35 cellular contexts compared by ENCODE assay signal in genomic region chr4:69708211-69708610, GRCh38. TPM values are rescaled to one million over a fixed set of nuclear protein-coding genes. Genes with fewer than 3 reads are reported as not detected.
A peak's percentile ranks its signal among the peaks of the same experiment; 100 is the strongest.
DNase-seq lines count a peak whose midpoint lies in the region; ATAC-seq and TF ChIP-seq lines count a peak whose summit lies in the region.
"Had no signal": no experiment of that assay in that cellular context is flagged by ENCODE, and none has a peak within 500 bp of the region (broad histone marks: within the 10 kb centered on the region; RNA-seq: fewer than 3 reads in every experiment).

No MANE protein-coding gene starts in this region.

- H3K27ac ChIP-seq in brain microvascular endothelial cell (peak overlapping the region; percentile 30), fibroblast of lung (ENCODE audit: insufficient read depth, low read length) (no peak overlapping the region), gastrocnemius medialis (no peak overlapping the region)
- H3K27ac ChIP-seq: A549, HL-60, left lung, right atrium auricular region, uterus had no signal

- peak overlapping the region; percentile 30 for H3K27ac Mint-ChIP-seq in Calu3 (ENCODE audit: unreplicated experiment)
- no peak overlapping the region for H3K27ac Mint-ChIP-seq in progenitor cell of endocrine pancreas
- H3K27ac Mint-ChIP-seq: activated CD8-positive, alpha-beta memory T cell treated with anti-CD3 and anti-CD28 coated beads, Interleukin-2, amount 10 ng/mL, durations not matched to agents 7 days and 5 days; activated naive CD8-positive, alpha-beta T cell treated with anti-CD3 and anti-CD28 coated beads, Interleukin-2, amount 10 ng/mL, durations not matched to agents 7 days and 5 days; T-helper 1 cell treated with Interleukin-12 subunit alpha and Interleukin-12 subunit beta and Interleukin-4 antibody, amounts not matched to agents 30 μg/mL and 1 μg/mL, for 36 hours had no signal

- H4K20me1 ChIP-seq in fibroblast of lung (ENCODE audit: control insufficient read depth, extremely low read depth, insufficient read depth, low read length): no peaks in the 10 kb centered on the region

- no peak overlapping the region for H3K9ac ChIP-seq in fibroblast of lung (ENCODE audit: insufficient read depth, low read length)

- H3K4me1 Mint-ChIP-seq in Calu3 (ENCODE audit: low read depth, unreplicated experiment) (peaks cover 10% of the 10 kb centered on the region), progenitor cell of endocrine pancreas (ENCODE audit: low read depth) (peaks cover 2% of the 10 kb centered on the region)
- H3K4me1 Mint-ChIP-seq: activated CD8-positive, alpha-beta memory T cell treated with anti-CD3 and anti-CD28 coated beads, Interleukin-2, amount 10 ng/mL, durations not matched to agents 7 days and 5 days; stimulated activated naive CD8-positive, alpha-beta T cell treated with anti-CD3 and anti-CD28 coated beads, Interleukin-15, amount 100 ng/mL, for 72 hours had no signal

- no peaks in the 10 kb centered on the region for H3K79me2 ChIP-seq in fibroblast of lung (ENCODE audit: control insufficient read depth, insufficient read depth, low read length)

- no peak overlapping the region for H3K4me3 Mint-ChIP-seq in Calu3 (ENCODE audit: low read depth, unreplicated experiment)
- H3K4me3 Mint-ChIP-seq in progenitor cell of endocrine pancreas (ENCODE audit: low read depth): no peak overlapping the region
- H3K4me3 Mint-ChIP-seq: activated CD8-positive, alpha-beta memory T cell treated with anti-CD3 and anti-CD28 coated beads, Interleukin-2, amount 10 ng/mL, durations not matched to agents 7 days and 5 days; activated naive CD8-positive, alpha-beta T cell treated with anti-CD3 and anti-CD28 coated beads, Interleukin-2, amount 10 ng/mL, durations not matched to agents 7 days and 5 days; activated T-cell treated with anti-CD3 and anti-CD28 coated beads, Interleukin-2, amount 50 U/mL, for 4 hours; stimulated activated naive CD8-positive, alpha-beta T cell treated with anti-CD3 and anti-CD28 coated beads, Interleukin-15, amount 100 ng/mL, for 72 hours; T-helper 1 cell treated with Interleukin-12 subunit alpha and Interleukin-12 subunit beta and Interleukin-4 antibody, amounts not matched to agents 30 μg/mL and 1 μg/mL, for 36 hours had no signal

- no TSS peak for BruUV-seq in Calu3 (replicated peaks; lab: Mats Ljungman, UMichigan)

- in situ Hi-C loops in brain microvascular endothelial cell (cut with HindIII; ENCODE audit: low pct_ligation_motif_present, low sequenced_read_pairs): no loop called here
- in situ Hi-C loops in gastrocnemius medialis (cut with MboI; ENCODE audit: low sequenced_read_pairs in 4 of 4): no loop called here

- H3K4me2 ChIP-seq in fibroblast of lung (ENCODE audit: extremely low read depth, insufficient read depth, low read length): no peak overlapping the region
- H3K4me2 ChIP-seq: A549 had no signal

- TF ChIP-seq CTCF in Calu3 (IDR thresholded peaks at IDR 0.05; ENCODE audit: unreplicated experiment) (no peak), brain microvascular endothelial cell (IDR thresholded peaks at IDR 0.05; ENCODE audit: low read depth, low read length, missing control alignments) (no peak), fibroblast of lung (conservative IDR thresholded peaks at IDR 0.05 in 1 of 2, IDR thresholded peaks at IDR 0.05 in 1 of 2; ENCODE audit: low read depth in 1 of 2, low read length in 2 of 2) (no peak), gastrocnemius medialis (IDR thresholded peaks at IDR 0.05 in 4 of 5, conservative IDR thresholded peaks at IDR 0.05 in 1 of 5) (no peak), progenitor cell of endocrine pancreas (IDR thresholded peaks at IDR 0.05; ENCODE audit: unreplicated experiment) (no peak)

- ATAC-seq in gastrocnemius medialis: no peak
- ATAC-seq: A549; activated CD8-positive, alpha-beta memory T cell treated with anti-CD3 and anti-CD28 coated beads, Interleukin-2, amount 10 ng/mL, durations not matched to agents 7 days and 5 days; activated T-cell treated with anti-CD3 and anti-CD28 coated beads, Interleukin-2, amount 50 U/mL, for 4 hours; left lung; stimulated activated naive CD8-positive, alpha-beta T cell treated with anti-CD3 and anti-CD28 coated beads, Interleukin-15, amount 100 ng/mL, for 72 hours had no signal

- H3K9me3 Mint-ChIP-seq in Calu3 (ENCODE audit: low read depth, unreplicated experiment): no peaks in the 10 kb centered on the region
- peaks cover 17% of the 10 kb centered on the region for H3K9me3 Mint-ChIP-seq in progenitor cell of endocrine pancreas (ENCODE audit: low read depth)
- H3K9me3 Mint-ChIP-seq: activated T-cell treated with anti-CD3 and anti-CD28 coated beads, Interleukin-2, amount 50 U/mL, for 4 hours had no signal

- DNase-seq in Calu3 (no peak), brain microvascular endothelial cell (no peak), fibroblast of lung (ENCODE audit: low read depth in 2 of 2) (peak; percentile 15 to 47), lung microvascular endothelial cell (ENCODE audit: low read depth in 2 of 2) (peak; percentile 26 to 52), gastrocnemius medialis (no peak), progenitor cell of endocrine pancreas (ENCODE audit: low spot score, unreplicated experiment) (no peak), epidermal melanocyte (ENCODE audit: insufficient read length, low spot score) (no peak)
- no peak for DNase-seq in stimulated activated CD8-positive, alpha-beta memory T cell treated with anti-CD3 and anti-CD28 coated beads, Interleukin-4, amount 100 ng/mL, for 48 hours
- DNase-seq: activated CD4-positive, CD25-positive, alpha-beta regulatory T cell; activated CD8-positive, alpha-beta memory T cell treated with anti-CD3 and anti-CD28 coated beads, Interleukin-2, amount 10 ng/mL, durations not matched to agents 7 days and 5 days; activated gamma-delta T cell; activated naive CD8-positive, alpha-beta T cell treated with anti-CD3 and anti-CD28 coated beads, Interleukin-2, amount 10 ng/mL, durations not matched to agents 7 days and 5 days; activated T-cell treated with anti-CD3 and anti-CD28 coated beads, Interleukin-2, amount 50 U/mL, for 4 hours; BE2C; cerebellar nuclear complex; DMS53; erythroblast; H7; KG1; left lung; MG63; NCI-H1105 treated with DMSO at 0.1 percent for 48 hours; NCI-H187 treated with DMSO at 0.1 percent for 48 hours; NCI-H2171; stimulated activated CD4-positive, alpha-beta T cell treated with anti-CD3 and anti-CD28 coated beads, Interleukin-2, amount 100 ng/mL, for 24 hours; stimulated activated naive CD8-positive, alpha-beta T cell treated with anti-CD3 and anti-CD28 coated beads, Interleukin-15, amount 100 ng/mL, for 72 hours; uterus had no signal

- H3K36me3 Mint-ChIP-seq in Calu3 (ENCODE audit: insufficient read depth, unreplicated experiment) (no peaks in the 10 kb centered on the region), progenitor cell of endocrine pancreas (ENCODE audit: insufficient read depth) (peaks cover 4% of the 10 kb centered on the region)
- H3K36me3 Mint-ChIP-seq: activated CD8-positive, alpha-beta memory T cell treated with anti-CD3 and anti-CD28 coated beads, Interleukin-2, amount 10 ng/mL, durations not matched to agents 7 days and 5 days; activated naive CD8-positive, alpha-beta T cell treated with anti-CD3 and anti-CD28 coated beads, Interleukin-2, amount 10 ng/mL, durations not matched to agents 7 days and 5 days had no signal

- intact Hi-C loops in Calu3 (cut with micrococcal nuclease; ENCODE audit: unreplicated experiment) (no loop called here), gastrocnemius medialis (cut with DNase I; ENCODE audit: low total_unique reads) (no loop called here)

- no peak for TF ChIP-seq POLR2A in gastrocnemius medialis (IDR thresholded peaks at IDR 0.05)

- H3K4me3 ChIP-seq in brain microvascular endothelial cell (ENCODE audit: low read depth, low read length) (no peak overlapping the region), fibroblast of lung (replicated peaks in 1 of 4; ENCODE audit: control extremely low read depth in 1 of 4, insufficient read depth in 1 of 4, low read depth in 3 of 4, low read length in 4 of 4) (no peak overlapping the region), gastrocnemius medialis (no peak overlapping the region)
- H3K4me3 ChIP-seq: A549, left lung, MG63, right atrium auricular region, uterus had no signal

- H3K36me3 ChIP-seq in brain microvascular endothelial cell (replicated peaks): no peaks in the 10 kb centered on the region
- H3K36me3 ChIP-seq in fibroblast of lung (ENCODE audit: control insufficient read depth, insufficient read depth, low read length): no peaks in the 10 kb centered on the region
- H3K36me3 ChIP-seq in gastrocnemius medialis: no peaks in the 10 kb centered on the region
- H3K36me3 ChIP-seq: BE2C, left lung, MG63, right atrium auricular region, uterus had no signal

- H3K27me3 ChIP-seq in brain microvascular endothelial cell (replicated peaks) (no peaks in the 10 kb centered on the region), fibroblast of lung (ENCODE audit: control insufficient read depth, insufficient read depth, low read length) (no peaks in the 10 kb centered on the region), gastrocnemius medialis (no peaks in the 10 kb centered on the region)
- H3K27me3 ChIP-seq: BE2C, left lung, MG63, right atrium auricular region, uterus had no signal

- CTCF ChIA-PET in Calu3 (lab: Charles Lee): no interaction called here

- H3K9me3 ChIP-seq in fibroblast of lung (ENCODE audit: control insufficient read depth, insufficient read depth, low read depth, low read length): no peaks in the 10 kb centered on the region
- no peaks in the 10 kb centered on the region for H3K9me3 ChIP-seq in gastrocnemius medialis
- H3K9me3 ChIP-seq: A549, BE2C, MG63, right atrium auricular region, uterus had no signal

- H3K4me1 ChIP-seq in fibroblast of lung (ENCODE audit: control insufficient read depth, extremely low read depth, insufficient read depth, low read length) (no peaks in the 10 kb centered on the region), gastrocnemius medialis (no peaks in the 10 kb centered on the region)
- H3K4me1 ChIP-seq: A549, BE2C, right atrium auricular region, uterus had no signal

- H3K27me3 Mint-ChIP-seq in Calu3 (ENCODE audit: unreplicated experiment) (no peaks in the 10 kb centered on the region), progenitor cell of endocrine pancreas (no peaks in the 10 kb centered on the region)
- H3K27me3 Mint-ChIP-seq: activated CD8-positive, alpha-beta memory T cell treated with anti-CD3 and anti-CD28 coated beads, Interleukin-2, amount 10 ng/mL, durations not matched to agents 7 days and 5 days; activated naive CD8-positive, alpha-beta T cell treated with anti-CD3 and anti-CD28 coated beads, Interleukin-2, amount 10 ng/mL, durations not matched to agents 7 days and 5 days; stimulated activated naive CD8-positive, alpha-beta T cell treated with anti-CD3 and anti-CD28 coated beads, Interleukin-15, amount 100 ng/mL, for 72 hours had no signal

- no peak overlapping the region for H2AFZ ChIP-seq in fibroblast of lung (ENCODE audit: low read length)

RNA-seq across cellular contexts. Expression of gene SULT1B1, which starts 52.2 kb away (rescaled TPM):
- total RNA-seq in Calu3 (2022): 0.26 and 0.27 TPM in 2 replicates
- not detected in 2 replicates for total RNA-seq in fibroblast of lung
- polyA plus RNA-seq in fibroblast of lung: 0.03 and 0.05 TPM in 2 replicates
- polyA plus RNA-seq in fibroblast of lung (2012): 0.02 and 0.15 TPM in 2 replicates
- not detected in 2 replicates for polyA minus RNA-seq in fibroblast of lung (ENCODE audit: low replicate concordance)
- 1.6 and 8.3 TPM in 2 replicates for total RNA-seq in lung microvascular endothelial cell
- total RNA-seq in gastrocnemius medialis: under 1 TPM in 3 of 4 donors, not detected in 1; 0.36 to 0.70 (median 0.55) TPM
- total RNA-seq in progenitor cell of endocrine pancreas: 0.46 and 0.82 TPM in 2 replicates
- total RNA-seq: H7, myocyte had no signal

RNA-seq across cellular contexts. Expression of gene UGT2A1, which starts 55.2 kb away (rescaled TPM):
- total RNA-seq in Calu3 (2022): not detected in 2 replicates
- not detected in 2 replicates for total RNA-seq in fibroblast of lung
- not detected in 2 replicates for polyA plus RNA-seq in fibroblast of lung
- polyA plus RNA-seq in fibroblast of lung (2012): not detected in 2 replicates
- polyA minus RNA-seq in fibroblast of lung (ENCODE audit: low replicate concordance): not detected in 2 replicates
- total RNA-seq in lung microvascular endothelial cell: not detected in 2 replicates
- total RNA-seq in gastrocnemius medialis: not detected
- not detected in 2 replicates for total RNA-seq in progenitor cell of endocrine pancreas
- total RNA-seq: activated CD8-positive, alpha-beta memory T cell treated with anti-CD3 and anti-CD28 coated beads, Interleukin-2, amount 10 ng/mL, durations not matched to agents 7 days and 5 days; activated naive CD8-positive, alpha-beta T cell treated with anti-CD3 and anti-CD28 coated beads, Interleukin-2, amount 10 ng/mL, durations not matched to agents 7 days and 5 days; activated T-cell treated with anti-CD3 and anti-CD28 coated beads, Interleukin-2, amount 50 U/mL, for 4 hours; left lung; mesenteric fat pad; myocyte; NCI-H460; OCI-LY7; right atrium auricular region; uterus had no signal
- polyA plus RNA-seq: A549 had no signal

Comparison
In these comparisons a context has a peak if more than half of its experiments do, and no peak if none do; other contexts are left out.
1. DNase-seq: peak in fibroblast of lung (2 of 2) and lung microvascular endothelial cell (2 of 2); none in Calu3 (single experiment), brain microvascular endothelial cell (single experiment), gastrocnemius medialis (0 of 2), progenitor cell of endocrine pancreas (single experiment), epidermal melanocyte (single experiment) and stimulated activated CD8-positive, alpha-beta memory T cell treated with anti-CD3 and anti-CD28 coated beads, Interleukin-4, amount 100 ng/mL, for 48 hours (single experiment).